ENCODE assay signal across 1 cellular context in genomic region chr3:170180952-170181876, GRCh38.
TF ChIP-seq lines count a peak whose summit lies in the region.

TSS of gene PHC3 (minus strand) at chr3:170181733. CDS start at chr3:170181715, 18 bp downstream.

TF ChIP-seq in HepG2, 621 proteins besides CTCF, POLR2A, EP300 and RAD21 (continued from another document and continues in another):
- TF ChIP-seq MLXIP (CRISPR knock-in tag; IDR thresholded peaks at IDR 0.05; ENCODE audit: borderline replicate concordance), result no peak
- TF ChIP-seq NR2C2 (CRISPR knock-in tag; IDR thresholded peaks at IDR 0.05; ENCODE audit: borderline replicate concordance), result peak; percentile 64
- TF ChIP-seq ZNF451 (CRISPR knock-in tag; IDR thresholded peaks at IDR 0.05), result no peak
- no peak for TF ChIP-seq POGK (CRISPR knock-in tag; conservative IDR thresholded peaks at IDR 0.05)
- TF ChIP-seq ZNF121 (CRISPR knock-in tag; IDR thresholded peaks at IDR 0.05), result no peak
- no peak for TF ChIP-seq CENPX (CRISPR knock-in tag; IDR thresholded peaks at IDR 0.05)
- peak; percentile 77; the same call in 1 of the 2 replicates for TF ChIP-seq ZNF691 (CRISPR knock-in tag; IDR thresholded peaks at IDR 0.05; ENCODE audit: borderline replicate concordance, low read depth)
- TF ChIP-seq ZNF543 (CRISPR knock-in tag; IDR thresholded peaks at IDR 0.05), result peak; percentile 48; the same call in 1 of the 2 replicates
- no peak for TF ChIP-seq ATAD3A (CRISPR knock-in tag; IDR thresholded peaks at IDR 0.05)
- TF ChIP-seq KLF6 (CRISPR knock-in tag; IDR thresholded peaks at IDR 0.05), result no peak
- peak; percentile 1 for TF ChIP-seq ZNF781 (CRISPR knock-in tag; IDR thresholded peaks at IDR 0.05; ENCODE audit: borderline replicate concordance, not compliant biosample characterization)
- no peak for TF ChIP-seq MLLT10 (CRISPR knock-in tag; IDR thresholded peaks at IDR 0.05)
- TF ChIP-seq PLSCR1 (CRISPR knock-in tag; IDR thresholded peaks at IDR 0.05; ENCODE audit: borderline replicate concordance), result no peak
- TF ChIP-seq MEF2D (CRISPR knock-in tag; IDR thresholded peaks at IDR 0.05), result peak; percentile 37; the same call in 1 of the 2 replicates
- TF ChIP-seq CREM (IDR thresholded peaks at IDR 0.05), result no peak
- TF ChIP-seq CREM (CRISPR knock-in tag; IDR thresholded peaks at IDR 0.05), result no peak
- TF ChIP-seq ZNF17 (CRISPR knock-in tag; IDR thresholded peaks at IDR 0.05), result 0 out of 2 replicates have a peak, but pooled peaks have one; percentile 47
- TF ChIP-seq EEA1 (CRISPR knock-in tag; IDR thresholded peaks at IDR 0.05; ENCODE audit: borderline replicate concordance), result 0 out of 2 replicates have a peak, but pooled peaks have one; percentile 18
- TF ChIP-seq SNAI1 (CRISPR knock-in tag; IDR thresholded peaks at IDR 0.05; ENCODE audit: borderline replicate concordance), result 0 out of 2 replicates have a peak, but pooled peaks have one; percentile 76
- TF ChIP-seq ZZZ3 (CRISPR knock-in tag; IDR thresholded peaks at IDR 0.05; ENCODE audit: borderline replicate concordance), result no peak
- TF ChIP-seq ZNF512B (CRISPR knock-in tag; IDR thresholded peaks at IDR 0.05; ENCODE audit: borderline replicate concordance), result no peak
- no peak for TF ChIP-seq MBD4 (IDR thresholded peaks at IDR 0.05; ENCODE audit: borderline replicate concordance, low read length)
- TF ChIP-seq NCOA1 (CRISPR knock-in tag; IDR thresholded peaks at IDR 0.05), result no peak
- TF ChIP-seq ZNF180 (CRISPR knock-in tag; IDR thresholded peaks at IDR 0.05; ENCODE audit: borderline replicate concordance, low read depth), result no peak
- no peak; the same call in 1 of the 2 replicates for TF ChIP-seq ZNF414 (CRISPR knock-in tag; IDR thresholded peaks at IDR 0.05)
- TF ChIP-seq GMEB1 (CRISPR knock-in tag; IDR thresholded peaks at IDR 0.05; ENCODE audit: borderline replicate concordance), result no peak; the same call in 1 of the 2 replicates
- TF ChIP-seq ONECUT2 (CRISPR knock-in tag; IDR thresholded peaks at IDR 0.05), result no peak
- no peak; the same call in 1 of the 2 replicates for TF ChIP-seq ZNF12 (CRISPR knock-in tag; IDR thresholded peaks at IDR 0.05)
- TF ChIP-seq DDIT3 (CRISPR knock-in tag; IDR thresholded peaks at IDR 0.05), result no peak
- peak; percentile 21; the same call in 1 of the 2 replicates for TF ChIP-seq HIVEP1 (CRISPR knock-in tag; IDR thresholded peaks at IDR 0.05)
- no peak for TF ChIP-seq TBP (CRISPR knock-in tag; IDR thresholded peaks at IDR 0.05)
- no peak for TF ChIP-seq FOXP1 (IDR thresholded peaks at IDR 0.05)
- no peak for TF ChIP-seq FOXP1 (CRISPR knock-in tag; IDR thresholded peaks at IDR 0.05)
- no peak for TF ChIP-seq SATB2 (CRISPR knock-in tag; IDR thresholded peaks at IDR 0.05)
- no peak; the same call in 1 of the 2 replicates for TF ChIP-seq SMAD3 (CRISPR knock-in tag; IDR thresholded peaks at IDR 0.05)
- TF ChIP-seq ZNF564 (CRISPR knock-in tag; IDR thresholded peaks at IDR 0.05), result 0 out of 2 replicates have a peak, but pooled peaks have one; percentile 29
- 0 out of 2 replicates have a peak, but pooled peaks have one; percentile 32 for TF ChIP-seq DZIP1 (CRISPR knock-in tag; IDR thresholded peaks at IDR 0.05)
- TF ChIP-seq ZNF792 (CRISPR knock-in tag; IDR thresholded peaks at IDR 0.05), result peak; percentile 43; the same call in 1 of the 2 replicates
- peak; percentile 68 for TF ChIP-seq ZBTB4 (CRISPR knock-in tag; IDR thresholded peaks at IDR 0.05; ENCODE audit: borderline replicate concordance)
- TF ChIP-seq ZMYM3 (CRISPR knock-in tag; IDR thresholded peaks at IDR 0.05), result peak; percentile 24; the same call in 1 of the 2 replicates
